Comparison of ENCODE assay signal across 19 cellular contexts in the genomic region with DNA sequence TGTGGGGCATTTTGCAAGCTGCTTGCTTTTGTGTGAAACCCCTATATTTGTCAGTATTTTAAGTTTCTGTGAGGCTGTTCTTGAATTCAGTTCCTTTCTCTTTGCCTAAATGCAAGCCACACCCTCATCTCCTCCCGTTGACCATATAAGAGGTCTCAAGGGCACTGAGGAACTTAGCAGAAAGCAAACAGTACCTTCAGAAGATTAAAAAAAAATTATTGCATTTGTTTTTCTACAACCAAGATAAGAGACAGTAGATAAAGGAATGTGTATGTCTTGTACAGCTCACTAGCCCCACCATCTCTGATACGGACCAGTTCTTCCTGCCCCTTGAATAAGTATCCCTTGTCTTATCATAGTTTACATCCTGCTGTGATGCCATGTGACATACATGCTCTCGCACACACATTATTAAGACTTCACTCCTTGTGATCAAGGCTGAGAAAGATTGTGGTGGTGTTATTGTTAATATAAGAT.
DNase-seq lines count a peak whose midpoint lies in the region; ATAC-seq, FAIRE-seq and TF ChIP-seq lines count a peak whose summit lies in the region.
"Had no signal": no experiment of that assay in that cellular context is flagged by ENCODE, and none has a peak within 500 bp of the region (broad histone marks: within the 10 kb centered on the region; RNA-seq: fewer than 3 reads in every experiment).

No MANE protein-coding gene starts in this region.

- H3K27ac ChIP-seq in PC-3 (ENCODE audit: low read length) (peak overlapping the region; percentile 97), endothelial cell of umbilical vein (ENCODE audit: insufficient read depth, low read depth, low read length) (peak overlapping the region; percentile 30), mesenchymal stem cell (ENCODE audit: low read length, poor library complexity, severe bottlenecking) (no peak overlapping the region), heart left ventricle (peak overlapping the region in 1 of 12 donors; percentile 42)
- H3K27ac ChIP-seq: C4-2B, gastroesophageal sphincter, neutrophil, suprapubic skin had no signal

- peak; percentile 43 for FAIRE-seq in endothelial cell of umbilical vein (lab: Jason Lieb, UNC)
- FAIRE-seq: colon had no signal

- H4K91ac ChIP-seq in mesenchymal stem cell (ENCODE audit: low read length): no peak overlapping the region

- no peak overlapping the region for H2BK15ac ChIP-seq in mesenchymal stem cell (ENCODE audit: low read depth, poor library complexity, severe bottlenecking)

- H3K9me3 ChIP-seq in PC-3 (ENCODE audit: low read length): no peaks in the 10 kb centered on the region
- no peaks in the 10 kb centered on the region for H3K9me3 ChIP-seq in endothelial cell of umbilical vein (replicated peaks; ENCODE audit: control insufficient read depth, insufficient read depth, low read length)
- H3K9me3 ChIP-seq in mesenchymal stem cell (ENCODE audit: control insufficient read depth, low read length): no peaks in the 10 kb centered on the region
- H3K9me3 ChIP-seq in heart left ventricle: no peaks in the 10 kb centered on the region
- H3K9me3 ChIP-seq: gastroesophageal sphincter, neutrophil, suprapubic skin had no signal

- H3K9me1 ChIP-seq in endothelial cell of umbilical vein (replicated peaks; ENCODE audit: control insufficient read depth, extremely low read depth, insufficient read depth, low read length): no peaks in the 10 kb centered on the region

- H3K36me3 ChIP-seq in PC-3 (ENCODE audit: low read depth, low read length): peaks cover 10% of the 10 kb centered on the region; the same call in 1 of the 2 replicates
- no peaks in the 10 kb centered on the region for H3K36me3 ChIP-seq in endothelial cell of umbilical vein (ENCODE audit: control insufficient read depth in 2 of 2, extremely low read depth in 1 of 2, insufficient read depth in 2 of 2, low read length in 2 of 2)
- H3K36me3 ChIP-seq in mesenchymal stem cell (ENCODE audit: control insufficient read depth in 1 of 2, insufficient read depth in 2 of 2, low read depth in 1 of 2, low read length in 2 of 2): no peaks in the 10 kb centered on the region
- H3K36me3 ChIP-seq in heart left ventricle: no peaks in the 10 kb centered on the region
- H3K36me3 ChIP-seq: gastroesophageal sphincter, neutrophil, suprapubic skin had no signal

- no peaks in the 10 kb centered on the region for H3K79me1 ChIP-seq in mesenchymal stem cell (replicated peaks; ENCODE audit: low read length, poor library complexity, severe bottlenecking)

- H2BK120ac ChIP-seq in mesenchymal stem cell (ENCODE audit: low read depth, low read length): no peak overlapping the region

- no peak overlapping the region for H2AFZ ChIP-seq in PC-3 (ENCODE audit: low read length)
- no peak overlapping the region for H2AFZ ChIP-seq in endothelial cell of umbilical vein (ENCODE audit: low read depth, low read length)
- H2AFZ ChIP-seq in mesenchymal stem cell (ENCODE audit: low read depth, low read length): no peak overlapping the region

- no peak overlapping the region for H3K14ac ChIP-seq in mesenchymal stem cell (ENCODE audit: low read length in 2 of 2)

- no peak overlapping the region for H3K4ac ChIP-seq in mesenchymal stem cell (ENCODE audit: low read depth in 1 of 2, low read length in 2 of 2)

- H2BK12ac ChIP-seq in mesenchymal stem cell (ENCODE audit: low read length in 2 of 2): no peak overlapping the region

- no peak for DNase-seq in PC-3
- DNase-seq in endothelial cell of umbilical vein (ENCODE audit: low read depth, low spot score): peak; percentile 85
- DNase-seq in mesenchymal stem cell: peak; percentile 49
- no peak for DNase-seq in NCI-H146 (lab: John Stamatoyannopoulos, UW)
- DNase-seq in heart left ventricle: no peak
- DNase-seq in NCI-H2107 treated with DMSO at 0.1 percent for 48 hours (lab: John Stamatoyannopoulos, UW; ENCODE audit: unreplicated experiment): no peak
- DNase-seq: ACHN; DMS53; left cardiac atrium; NCI-H1105 treated with DMSO at 0.1 percent for 48 hours; stimulated activated CD4-positive, alpha-beta T cell treated with anti-CD3 and anti-CD28 coated beads, Interleukin-12 subunit alpha, Interleukin-12 subunit beta, amount 100 ng/mL, for 4 hours had no signal

- H3K4me1 ChIP-seq in PC-3 (ENCODE audit: insufficient read depth, low read length): peaks cover 55% of the 10 kb centered on the region
- peaks cover 66% of the 10 kb centered on the region for H3K4me1 ChIP-seq in endothelial cell of umbilical vein (ENCODE audit: control insufficient read depth, extremely low read depth, insufficient read depth, low read length)
- H3K4me1 ChIP-seq in mesenchymal stem cell (ENCODE audit: control insufficient read depth, insufficient read depth, low read depth, low read length): peaks cover 8% of the 10 kb centered on the region
- H3K4me1 ChIP-seq in heart left ventricle: peaks cover 0 to 69% (median 27%) of the 10 kb centered on the region in 12 donors

- POLR2A ChIA-PET in PC-3 (lab: Charles Lee; ENCODE audit: unreplicated experiment) (no interaction called here), endothelial cell of umbilical vein (lab: Charles Lee) (no interaction called here)

- H2AK5ac ChIP-seq in mesenchymal stem cell (ENCODE audit: low read length, severe bottlenecking): no peak overlapping the region

- H2BK5ac ChIP-seq in mesenchymal stem cell (ENCODE audit: low read depth, low read length, poor library complexity, severe bottlenecking): no peak overlapping the region

- no peaks in the 10 kb centered on the region for H4K20me1 ChIP-seq in PC-3 (ENCODE audit: low read length)
- no peaks in the 10 kb centered on the region for H4K20me1 ChIP-seq in endothelial cell of umbilical vein (replicated peaks; ENCODE audit: control insufficient read depth, extremely low read depth, insufficient read depth, low read length)

- TF ChIP-seq CTCF in PC-3 (conservative IDR thresholded peaks at IDR 0.05; ENCODE audit: low read depth, low read length) (no peak), endothelial cell of umbilical vein (IDR thresholded peaks at IDR 0.05; ENCODE audit: extremely low read depth in 1 of 2, insufficient read depth in 1 of 2, low read depth in 1 of 2, low read length in 2 of 2) (no peak), heart left ventricle (IDR thresholded peaks at IDR 0.05) (no peak)

- no peaks in the 10 kb centered on the region for H3K9me2 ChIP-seq in PC-3 (replicated peaks; ENCODE audit: low read length)

- H3K79me2 ChIP-seq in PC-3 (ENCODE audit: low read length): peaks cover 77% of the 10 kb centered on the region
- peaks cover 10% of the 10 kb centered on the region for H3K79me2 ChIP-seq in endothelial cell of umbilical vein (ENCODE audit: control insufficient read depth, insufficient read depth, low read length)

- dilution Hi-C loops in endothelial cell of umbilical vein (cut with MboI; ENCODE audit: extremely low pct_ligation_motif_present, low sequenced_read_pairs): no loop called here

- H3K23ac ChIP-seq in mesenchymal stem cell (ENCODE audit: low read length in 2 of 2): no peak overlapping the region

- H3K27me3 ChIP-seq in PC-3 (ENCODE audit: low read length) (no peaks in the 10 kb centered on the region), endothelial cell of umbilical vein (ENCODE audit: control insufficient read depth in 2 of 2, insufficient read depth in 2 of 2, low read length in 2 of 2) (no peaks in the 10 kb centered on the region), mesenchymal stem cell (ENCODE audit: control insufficient read depth in 1 of 2, insufficient read depth in 1 of 2, low read length in 2 of 2) (peaks cover 0 to 4% of the 10 kb centered on the region in 2 experiments), heart left ventricle (no peaks in the 10 kb centered on the region)
- H3K27me3 ChIP-seq: gastroesophageal sphincter, suprapubic skin had no signal

- H3K4me3 ChIP-seq in PC-3 (ENCODE audit: low read length) (no peak overlapping the region), endothelial cell of umbilical vein (replicated peaks in 1 of 3; ENCODE audit: insufficient read depth in 1 of 3, low read depth in 1 of 3, low read length in 3 of 3) (no peak overlapping the region), mesenchymal stem cell (ENCODE audit: insufficient read depth in 1 of 2, low read depth in 1 of 2, low read length in 2 of 2) (no peak overlapping the region), heart left ventricle (no peak overlapping the region)
- H3K4me3 ChIP-seq: gastroesophageal sphincter, suprapubic skin had no signal

- no peak overlapping the region for H3K18ac ChIP-seq in mesenchymal stem cell (ENCODE audit: low read depth in 1 of 2, low read length in 2 of 2)

- intact Hi-C loops in PC-3 (cut with micrococcal nuclease) (no loop called here), endothelial cell of umbilical vein (cut with micrococcal nuclease) (no loop called here), heart left ventricle (cut with DNase I) (loop anchor here in 1 of 10 donors (10.0 kb wide), 1 partner anchor 59 kb away; a partner anchor contains a TSS)

- H3K4me2 ChIP-seq in PC-3 (ENCODE audit: low read length) (0 out of 2 replicates have a peak overlapping the region, but pooled peaks have one; percentile 3), endothelial cell of umbilical vein (ENCODE audit: insufficient read depth, low read length) (peak overlapping the region; percentile 36), mesenchymal stem cell (ENCODE audit: low read length, poor library complexity, severe bottlenecking) (no peak overlapping the region)

- no TSS peak for BruUV-seq in PC-3 (replicated peaks; lab: Mats Ljungman, UMichigan)
- BruUV-seq in endothelial cell of umbilical vein (replicated peaks; lab: Mats Ljungman, UMichigan): no TSS peak

- ATAC-seq in GM19025 (IDR thresholded peaks at IDR 0.05; ENCODE audit: low read depth, unreplicated experiment) (peak; percentile 29), PC-3 (no peak), heart left ventricle (no peak), GM21423 (IDR thresholded peaks at IDR 0.05; ENCODE audit: unreplicated experiment) (no peak)
- ATAC-seq: gastroesophageal sphincter, left cardiac atrium, Panc1 had no signal

- CTCF ChIA-PET in PC-3 (lab: Charles Lee) (no interaction called here), endothelial cell of umbilical vein (lab: Charles Lee) (interaction anchor here (0.7 to 2.2 kb wide), 5 partner anchors 9 to 154 kb away, joined by 3 to 7 read pairs (median 4); no protein-coding TSS in a partner anchor)

- 28% methylated on average over 2 of the region's 3 CpGs for WGBS in mesenchymal stem cell
- WGBS in heart left ventricle, 4 donors: 29 to 42% (median 32%) methylated on average over 3 of the region's 3 CpGs

- no peaks in the 10 kb centered on the region for H3F3A ChIP-seq in PC-3 (ENCODE audit: low read length, unreplicated experiment)

- no peak overlapping the region for H4K8ac ChIP-seq in mesenchymal stem cell (ENCODE audit: low read length)

- H3K9ac ChIP-seq in PC-3 (ENCODE audit: low read length): peak overlapping the region; percentile 54
- H3K9ac ChIP-seq in endothelial cell of umbilical vein (replicated peaks; ENCODE audit: extremely low read depth, insufficient read depth, low read length): no peak overlapping the region
- H3K9ac ChIP-seq in mesenchymal stem cell (ENCODE audit: low read length): no peak overlapping the region

- TF ChIP-seq POLR2A in endothelial cell of umbilical vein (IDR thresholded peaks at IDR 0.05; ENCODE audit: low read depth, low read length) (no peak), heart left ventricle (IDR thresholded peaks at IDR 0.05) (no peak)

TF ChIP-seq in endothelial cell of umbilical vein, 7 proteins besides CTCF, POLR2A, EP300 and RAD21 (continues in another document):
- no peak for TF ChIP-seq POLR2AphosphoS5 (IDR thresholded peaks at IDR 0.05; ENCODE audit: insufficient read depth, low read depth, low read length)

Comparison
In these comparisons a context has a peak if more than half of its experiments do, and no peak if none do; other contexts are left out.
1. DNase-seq: peak in endothelial cell of umbilical vein (single experiment) and mesenchymal stem cell (single experiment); none in PC-3 (single experiment), NCI-H146 (single experiment), heart left ventricle (0 of 5) and NCI-H2107 treated with DMSO at 0.1 percent for 48 hours (single experiment).